Comparison of ENCODE assay signal across 8 cellular contexts in genomic region chr1:50620680-50621329, GRCh38.
A peak's percentile ranks its signal among the peaks of the same experiment; 100 is the strongest.
DNase-seq lines count a peak whose midpoint lies in the region; ATAC-seq and TF ChIP-seq lines count a peak whose summit lies in the region.

No MANE protein-coding gene starts in this region.

- H3K9me3 ChIP-seq in AG04450 (ENCODE audit: control insufficient read depth, insufficient read depth, low read length) (no peaks in the 10 kb centered on the region), HCT116 (ENCODE audit: control insufficient read depth in 1 of 2, insufficient read depth in 1 of 2, low read depth in 1 of 2, low read length in 2 of 2) (no peaks in the 10 kb centered on the region), SU-DHL-6 (ENCODE audit: insufficient read depth, low read length) (no peaks in the 10 kb centered on the region), iPS DF 6.9 (ENCODE audit: control insufficient read depth, insufficient read depth, low read length) (no peaks in the 10 kb centered on the region)

- H3K4me3 ChIP-seq in AG04450 (ENCODE audit: low read depth, low read length): no peak overlapping the region
- peak overlapping the region in 1 of 2 experiments; percentile 35; a peak in 1 of 4 replicates for H3K4me3 ChIP-seq in HCT116 (replicated peaks in 1 of 2; ENCODE audit: low read depth in 1 of 2, low read length in 2 of 2)
- H3K4me3 ChIP-seq in SU-DHL-6 (ENCODE audit: insufficient read depth, low read length, poor library complexity, severe bottlenecking): no peak overlapping the region
- no peak overlapping the region for H3K4me3 ChIP-seq in iPS DF 6.9 (ENCODE audit: low read length)

- peak; percentile 87 for ATAC-seq in HCT116

- H3K27ac ChIP-seq in AG04450 (ENCODE audit: low read depth, low read length) (no peak overlapping the region), HCT116 (ENCODE audit: low read depth, low read length) (peak overlapping the region; percentile 46), SU-DHL-6 (ENCODE audit: low read depth, low read length) (no peak overlapping the region), iPS DF 6.9 (ENCODE audit: low read length) (no peak overlapping the region)

- H3K4me1 ChIP-seq in HCT116 (ENCODE audit: control insufficient read depth in 1 of 2, insufficient read depth in 2 of 2, low read length in 2 of 2): peaks cover 0 to 17% of the 10 kb centered on the region in 2 experiments; a peak in 2 of 4 replicates
- peaks cover 2% of the 10 kb centered on the region; the same call in 1 of the 2 replicates for H3K4me1 ChIP-seq in iPS DF 6.9 (ENCODE audit: control insufficient read depth, insufficient read depth, low read length)

- H4K20me1 ChIP-seq in HCT116 (ENCODE audit: insufficient read depth) (no peaks in the 10 kb centered on the region), SU-DHL-6 (ENCODE audit: low read depth, low read length) (no peaks in the 10 kb centered on the region)

- RAD21 ChIA-PET in HCT116 (lab: Charles Lee; ENCODE audit: low non-redundant PET in 1 of 2, low total read pairs in 2 of 2, uncharacterized antibody in 2 of 2, unreplicated experiment in 2 of 2): interaction anchor here in 1 of 2 experiments (1.0 kb wide), 1 partner anchor 84 kb away, joined by 4 read pairs; no protein-coding TSS in a partner anchor

- intact Hi-C loops in HCT116 (cut with micrococcal nuclease): loop anchor here (2.0 to 5.0 kb wide), 2 partner anchors 84 to 566 kb away; no protein-coding TSS in a partner anchor

- peak; percentile 57 for TF ChIP-seq RAD21 in HCT116 (IDR thresholded peaks at IDR 0.05; ENCODE audit: low read depth)

- no CpG with 5 or more reads among the region's 6 CpGs for WGBS in iPS DF 6.9 (ENCODE audit: insufficient coverage, insufficient read length)

- CTCF ChIA-PET in AG04450 (lab: Charles Lee) (interaction anchor here (0.6 to 5.8 kb wide), 19 partner anchors 8 to 208 kb away, joined by 3 to 95 read pairs (median 4); no protein-coding TSS in a partner anchor), HCT116 (lab: Charles Lee) (interaction anchor here (1.2 to 3.5 kb wide), 8 partner anchors 8 to 171 kb away, joined by 3 to 31 read pairs (median 6); no protein-coding TSS in a partner anchor)

- no peak for TF ChIP-seq POLR2A in HCT116 (IDR thresholded peaks at IDR 0.05; ENCODE audit: borderline replicate concordance, extremely low read depth, insufficient read depth, insufficient read length)

- H2AFZ ChIP-seq in HCT116 (ENCODE audit: low read depth, low read length, poor library complexity, severe bottlenecking): no peak overlapping the region
- no peak overlapping the region for H2AFZ ChIP-seq in SU-DHL-6 (ENCODE audit: low read depth, low read length, severe bottlenecking)

- H3F3A ChIP-seq in SU-DHL-6 (ENCODE audit: insufficient read depth): no peaks in the 10 kb centered on the region

- no peaks in the 10 kb centered on the region for H3K36me3 ChIP-seq in HCT116 (ENCODE audit: control insufficient read depth in 1 of 2, insufficient read depth in 2 of 2, low read length in 2 of 2)
- H3K36me3 ChIP-seq in SU-DHL-6 (ENCODE audit: low read length): no peaks in the 10 kb centered on the region
- H3K36me3 ChIP-seq in iPS DF 6.9 (ENCODE audit: control insufficient read depth, insufficient read depth, low read length): no peaks in the 10 kb centered on the region

- H3K9me2 ChIP-seq in HCT116 (ENCODE audit: insufficient read depth): no peaks in the 10 kb centered on the region
- H3K9me2 ChIP-seq in SU-DHL-6 (replicated peaks; ENCODE audit: insufficient read depth, low read length): no peaks in the 10 kb centered on the region

- DNase-seq in AG04450 (ENCODE audit: low read depth, low spot score) (no peak), HCT116 (ENCODE audit: low read depth, low spot score) (peak; percentile 61), iPS DF 6.9 (ENCODE audit: low read depth, low spot score) (peak; percentile 37), NOMO-1 treated with DMSO at 0.1 percent for 48 hours (lab: John Stamatoyannopoulos, UW; ENCODE audit: unreplicated experiment) (no peak), GM19240 (ENCODE audit: insufficient read length, low spot score) (no peak), KG1 (lab: John Stamatoyannopoulos, UW) (no peak)
- DNase-seq in activated CD4-positive, alpha-beta T cell treated with anti-CD3 and anti-CD28 coated beads for 48 hours: no peak

- no peaks in the 10 kb centered on the region for H3K79me2 ChIP-seq in HCT116 (ENCODE audit: insufficient read depth, low read length)
- H3K79me2 ChIP-seq in SU-DHL-6 (ENCODE audit: insufficient read depth, low read length): no peaks in the 10 kb centered on the region

- H3K27me3 ChIP-seq in AG04450 (ENCODE audit: control insufficient read depth, insufficient read depth, low read length) (no peaks in the 10 kb centered on the region), HCT116 (ENCODE audit: insufficient read depth, low read length) (no peaks in the 10 kb centered on the region), SU-DHL-6 (ENCODE audit: low read length) (no peaks in the 10 kb centered on the region), iPS DF 6.9 (ENCODE audit: control insufficient read depth, insufficient read depth, low read length) (no peaks in the 10 kb centered on the region)

- H3K9ac ChIP-seq in HCT116 (ENCODE audit: low read length) (peak overlapping the region; percentile 37; the same call in 1 of the 2 replicates), SU-DHL-6 (ENCODE audit: low read length) (no peak overlapping the region)

- TF ChIP-seq CTCF in AG04450 (IDR thresholded peaks at IDR 0.05; ENCODE audit: low read depth, low read length): peak; percentile 69
- TF ChIP-seq CTCF in HCT116 (IDR thresholded peaks at IDR 0.05 in 2 of 3, conservative IDR thresholded peaks at IDR 0.05 in 1 of 3; ENCODE audit: borderline replicate concordance in 1 of 3, insufficient read depth in 1 of 3, low read depth in 2 of 3, low read length in 2 of 3): peak; percentile 61 to 65 (median 62)
- peak; percentile 31 for TF ChIP-seq CTCF in SU-DHL-6 (IDR thresholded peaks at IDR 0.05; ENCODE audit: insufficient read depth, low read length, poor library complexity, severe bottlenecking)

- POLR2A ChIA-PET in AG04450 (lab: Yijun Ruan, JAX): no interaction called here
- POLR2A ChIA-PET in HCT116 (lab: Charles Lee): interaction anchor here (1.0 to 1.3 kb wide), 2 partner anchors 15 to 23 kb away, joined by 3 read pairs; no protein-coding TSS in a partner anchor

- H3K4me2 ChIP-seq in HCT116 (ENCODE audit: low read length) (peak overlapping the region; percentile 55), SU-DHL-6 (ENCODE audit: low read depth, low read length, poor library complexity, severe bottlenecking) (no peak overlapping the region)

- BruUV-seq in HCT116 (replicated peaks; lab: Mats Ljungman, UMichigan): no TSS peak

TF ChIP-seq in HCT116, 20 proteins besides CTCF, POLR2A, EP300 and RAD21 (continues in another document):
- TF ChIP-seq EGR1 (IDR thresholded peaks at IDR 0.05; ENCODE audit: low read depth) (no peak), EZH2phosphoT487 (IDR thresholded peaks at IDR 0.05; ENCODE audit: borderline replicate concordance) (no peak), TCF7L2 (IDR thresholded peaks at IDR 0.05; ENCODE audit: borderline replicate concordance, extremely low read depth, insufficient read depth, insufficient read length) (no peak), CBX3 (IDR thresholded peaks at IDR 0.05; ENCODE audit: low read depth) (peak; percentile 44; the same call in 1 of the 2 replicates), FOSL1 (IDR thresholded peaks at IDR 0.05; ENCODE audit: low read depth) (peak; percentile 68; the same call in 1 of the 2 replicates), ELF1 (IDR thresholded peaks at IDR 0.05; ENCODE audit: borderline replicate concordance, low read depth) (peak; percentile 47; the same call in 1 of the 2 replicates), ZNF274 (IDR thresholded peaks at IDR 0.05; ENCODE audit: low read depth, low read length) (no peak), SP1 (IDR thresholded peaks at IDR 0.05; ENCODE audit: low read depth) (peak; percentile 47; the same call in 1 of the 2 replicates), ZFX (IDR thresholded peaks at IDR 0.05) (no peak), SIN3A (IDR thresholded peaks at IDR 0.05; ENCODE audit: low read depth) (no peak), YY1 (IDR thresholded peaks at IDR 0.05; ENCODE audit: extremely low read depth, insufficient replicate concordance, low read depth, low read length) (no peak), SRF (IDR thresholded peaks at IDR 0.05; ENCODE audit: low read depth) (no peak), CEBPB (IDR thresholded peaks at IDR 0.05; ENCODE audit: low read depth) (no peak), POLR2AphosphoS5 (IDR thresholded peaks at IDR 0.05; ENCODE audit: low read depth, low read length) (no peak)
- TF ChIP-seq, protein P1, sequence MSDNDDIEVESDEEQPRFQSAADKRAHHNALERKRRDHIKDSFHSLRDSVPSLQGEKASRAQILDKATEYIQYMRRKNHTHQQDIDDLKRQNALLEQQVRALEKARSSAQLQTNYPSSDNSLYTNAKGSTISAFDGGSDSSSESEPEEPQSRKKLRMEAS (IDR thresholded peaks at IDR 0.05): no peak
- TF ChIP-seq, protein P2, sequence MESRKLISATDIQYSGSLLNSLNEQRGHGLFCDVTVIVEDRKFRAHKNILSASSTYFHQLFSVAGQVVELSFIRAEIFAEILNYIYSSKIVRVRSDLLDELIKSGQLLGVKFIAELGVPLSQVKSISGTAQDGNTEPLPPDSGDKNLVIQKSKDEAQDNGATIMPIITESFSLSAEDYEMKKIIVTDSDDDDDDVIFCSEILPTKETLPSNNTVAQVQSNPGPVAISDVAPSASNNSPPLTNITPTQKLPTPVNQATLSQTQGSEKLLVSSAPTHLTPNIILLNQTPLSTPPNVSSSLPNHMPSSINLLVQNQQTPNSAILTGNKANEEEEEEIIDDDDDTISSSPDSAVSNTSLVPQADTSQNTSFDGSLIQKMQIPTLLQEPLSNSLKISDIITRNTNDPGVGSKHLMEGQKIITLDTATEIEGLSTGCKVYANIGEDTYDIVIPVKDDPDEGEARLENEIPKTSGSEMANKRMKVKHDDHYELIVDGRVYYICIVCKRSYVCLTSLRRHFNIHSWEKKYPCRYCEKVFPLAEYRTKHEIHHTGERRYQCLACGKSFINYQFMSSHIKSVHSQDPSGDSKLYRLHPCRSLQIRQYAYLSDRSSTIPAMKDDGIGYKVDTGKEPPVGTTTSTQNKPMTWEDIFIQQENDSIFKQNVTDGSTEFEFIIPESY (IDR thresholded peaks at IDR 0.05; ENCODE audit: extremely low read depth, insufficient replicate concordance, low read length): no peak

Comparison
In these comparisons a context has a peak if more than half of its experiments do, and no peak if none do; other contexts are left out.
1. DNase-seq: peak in HCT116 (single experiment) and iPS DF 6.9 (single experiment); none in AG04450 (single experiment), activated CD4-positive, alpha-beta T cell treated with anti-CD3 and anti-CD28 coated beads for 48 hours (single experiment), NOMO-1 treated with DMSO at 0.1 percent for 48 hours (single experiment), GM19240 (single experiment) and KG1 (single experiment).
2. Peak in every context shown above with its lines, with median percentiles within 50 percentile points of each other: CTCF ChIP-seq.